Comparison of ENCODE assay signal across 1 cellular context in the genomic region with DNA sequence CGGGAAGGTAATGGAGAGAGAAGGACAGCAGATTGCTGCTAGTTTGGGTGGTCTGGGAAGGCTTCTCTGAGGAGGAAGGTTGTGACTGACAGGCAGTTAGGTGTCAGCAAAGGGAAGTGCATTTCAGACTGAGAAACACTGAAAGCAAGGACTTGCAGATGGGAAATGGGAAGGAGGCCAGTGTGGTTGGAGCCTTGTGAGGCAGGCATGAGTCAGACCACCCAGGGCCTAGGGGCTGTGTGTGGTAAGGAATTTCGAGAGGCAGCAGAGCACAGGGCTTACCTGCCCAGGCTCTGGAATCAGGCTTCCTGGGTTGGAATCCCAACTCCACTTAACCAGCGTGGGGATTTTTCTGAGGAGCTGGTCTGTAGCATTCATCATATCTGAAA.
TF ChIP-seq lines count a peak whose summit lies in the region.

No MANE protein-coding gene starts in this region.

TF ChIP-seq in GM23338, 12 proteins besides CTCF, POLR2A, EP300 and RAD21 (continued from another document):
- TF ChIP-seq, protein P1, sequence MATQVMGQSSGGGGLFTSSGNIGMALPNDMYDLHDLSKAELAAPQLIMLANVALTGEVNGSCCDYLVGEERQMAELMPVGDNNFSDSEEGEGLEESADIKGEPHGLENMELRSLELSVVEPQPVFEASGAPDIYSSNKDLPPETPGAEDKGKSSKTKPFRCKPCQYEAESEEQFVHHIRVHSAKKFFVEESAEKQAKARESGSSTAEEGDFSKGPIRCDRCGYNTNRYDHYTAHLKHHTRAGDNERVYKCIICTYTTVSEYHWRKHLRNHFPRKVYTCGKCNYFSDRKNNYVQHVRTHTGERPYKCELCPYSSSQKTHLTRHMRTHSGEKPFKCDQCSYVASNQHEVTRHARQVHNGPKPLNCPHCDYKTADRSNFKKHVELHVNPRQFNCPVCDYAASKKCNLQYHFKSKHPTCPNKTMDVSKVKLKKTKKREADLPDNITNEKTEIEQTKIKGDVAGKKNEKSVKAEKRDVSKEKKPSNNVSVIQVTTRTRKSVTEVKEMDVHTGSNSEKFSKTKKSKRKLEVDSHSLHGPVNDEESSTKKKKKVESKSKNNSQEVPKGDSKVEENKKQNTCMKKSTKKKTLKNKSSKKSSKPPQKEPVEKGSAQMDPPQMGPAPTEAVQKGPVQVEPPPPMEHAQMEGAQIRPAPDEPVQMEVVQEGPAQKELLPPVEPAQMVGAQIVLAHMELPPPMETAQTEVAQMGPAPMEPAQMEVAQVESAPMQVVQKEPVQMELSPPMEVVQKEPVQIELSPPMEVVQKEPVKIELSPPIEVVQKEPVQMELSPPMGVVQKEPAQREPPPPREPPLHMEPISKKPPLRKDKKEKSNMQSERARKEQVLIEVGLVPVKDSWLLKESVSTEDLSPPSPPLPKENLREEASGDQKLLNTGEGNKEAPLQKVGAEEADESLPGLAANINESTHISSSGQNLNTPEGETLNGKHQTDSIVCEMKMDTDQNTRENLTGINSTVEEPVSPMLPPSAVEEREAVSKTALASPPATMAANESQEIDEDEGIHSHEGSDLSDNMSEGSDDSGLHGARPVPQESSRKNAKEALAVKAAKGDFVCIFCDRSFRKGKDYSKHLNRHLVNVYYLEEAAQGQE (IDR thresholded peaks at IDR 0.05; ENCODE audit: unreplicated experiment), result no peak
- no peak for TF ChIP-seq JUNB (IDR thresholded peaks at IDR 0.05; ENCODE audit: unreplicated experiment)
- TF ChIP-seq, protein P2, sequence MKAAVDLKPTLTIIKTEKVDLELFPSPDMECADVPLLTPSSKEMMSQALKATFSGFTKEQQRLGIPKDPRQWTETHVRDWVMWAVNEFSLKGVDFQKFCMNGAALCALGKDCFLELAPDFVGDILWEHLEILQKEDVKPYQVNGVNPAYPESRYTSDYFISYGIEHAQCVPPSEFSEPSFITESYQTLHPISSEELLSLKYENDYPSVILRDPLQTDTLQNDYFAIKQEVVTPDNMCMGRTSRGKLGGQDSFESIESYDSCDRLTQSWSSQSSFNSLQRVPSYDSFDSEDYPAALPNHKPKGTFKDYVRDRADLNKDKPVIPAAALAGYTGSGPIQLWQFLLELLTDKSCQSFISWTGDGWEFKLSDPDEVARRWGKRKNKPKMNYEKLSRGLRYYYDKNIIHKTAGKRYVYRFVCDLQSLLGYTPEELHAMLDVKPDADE (IDR thresholded peaks at IDR 0.05), result no peak
- TF ChIP-seq, protein P3, sequence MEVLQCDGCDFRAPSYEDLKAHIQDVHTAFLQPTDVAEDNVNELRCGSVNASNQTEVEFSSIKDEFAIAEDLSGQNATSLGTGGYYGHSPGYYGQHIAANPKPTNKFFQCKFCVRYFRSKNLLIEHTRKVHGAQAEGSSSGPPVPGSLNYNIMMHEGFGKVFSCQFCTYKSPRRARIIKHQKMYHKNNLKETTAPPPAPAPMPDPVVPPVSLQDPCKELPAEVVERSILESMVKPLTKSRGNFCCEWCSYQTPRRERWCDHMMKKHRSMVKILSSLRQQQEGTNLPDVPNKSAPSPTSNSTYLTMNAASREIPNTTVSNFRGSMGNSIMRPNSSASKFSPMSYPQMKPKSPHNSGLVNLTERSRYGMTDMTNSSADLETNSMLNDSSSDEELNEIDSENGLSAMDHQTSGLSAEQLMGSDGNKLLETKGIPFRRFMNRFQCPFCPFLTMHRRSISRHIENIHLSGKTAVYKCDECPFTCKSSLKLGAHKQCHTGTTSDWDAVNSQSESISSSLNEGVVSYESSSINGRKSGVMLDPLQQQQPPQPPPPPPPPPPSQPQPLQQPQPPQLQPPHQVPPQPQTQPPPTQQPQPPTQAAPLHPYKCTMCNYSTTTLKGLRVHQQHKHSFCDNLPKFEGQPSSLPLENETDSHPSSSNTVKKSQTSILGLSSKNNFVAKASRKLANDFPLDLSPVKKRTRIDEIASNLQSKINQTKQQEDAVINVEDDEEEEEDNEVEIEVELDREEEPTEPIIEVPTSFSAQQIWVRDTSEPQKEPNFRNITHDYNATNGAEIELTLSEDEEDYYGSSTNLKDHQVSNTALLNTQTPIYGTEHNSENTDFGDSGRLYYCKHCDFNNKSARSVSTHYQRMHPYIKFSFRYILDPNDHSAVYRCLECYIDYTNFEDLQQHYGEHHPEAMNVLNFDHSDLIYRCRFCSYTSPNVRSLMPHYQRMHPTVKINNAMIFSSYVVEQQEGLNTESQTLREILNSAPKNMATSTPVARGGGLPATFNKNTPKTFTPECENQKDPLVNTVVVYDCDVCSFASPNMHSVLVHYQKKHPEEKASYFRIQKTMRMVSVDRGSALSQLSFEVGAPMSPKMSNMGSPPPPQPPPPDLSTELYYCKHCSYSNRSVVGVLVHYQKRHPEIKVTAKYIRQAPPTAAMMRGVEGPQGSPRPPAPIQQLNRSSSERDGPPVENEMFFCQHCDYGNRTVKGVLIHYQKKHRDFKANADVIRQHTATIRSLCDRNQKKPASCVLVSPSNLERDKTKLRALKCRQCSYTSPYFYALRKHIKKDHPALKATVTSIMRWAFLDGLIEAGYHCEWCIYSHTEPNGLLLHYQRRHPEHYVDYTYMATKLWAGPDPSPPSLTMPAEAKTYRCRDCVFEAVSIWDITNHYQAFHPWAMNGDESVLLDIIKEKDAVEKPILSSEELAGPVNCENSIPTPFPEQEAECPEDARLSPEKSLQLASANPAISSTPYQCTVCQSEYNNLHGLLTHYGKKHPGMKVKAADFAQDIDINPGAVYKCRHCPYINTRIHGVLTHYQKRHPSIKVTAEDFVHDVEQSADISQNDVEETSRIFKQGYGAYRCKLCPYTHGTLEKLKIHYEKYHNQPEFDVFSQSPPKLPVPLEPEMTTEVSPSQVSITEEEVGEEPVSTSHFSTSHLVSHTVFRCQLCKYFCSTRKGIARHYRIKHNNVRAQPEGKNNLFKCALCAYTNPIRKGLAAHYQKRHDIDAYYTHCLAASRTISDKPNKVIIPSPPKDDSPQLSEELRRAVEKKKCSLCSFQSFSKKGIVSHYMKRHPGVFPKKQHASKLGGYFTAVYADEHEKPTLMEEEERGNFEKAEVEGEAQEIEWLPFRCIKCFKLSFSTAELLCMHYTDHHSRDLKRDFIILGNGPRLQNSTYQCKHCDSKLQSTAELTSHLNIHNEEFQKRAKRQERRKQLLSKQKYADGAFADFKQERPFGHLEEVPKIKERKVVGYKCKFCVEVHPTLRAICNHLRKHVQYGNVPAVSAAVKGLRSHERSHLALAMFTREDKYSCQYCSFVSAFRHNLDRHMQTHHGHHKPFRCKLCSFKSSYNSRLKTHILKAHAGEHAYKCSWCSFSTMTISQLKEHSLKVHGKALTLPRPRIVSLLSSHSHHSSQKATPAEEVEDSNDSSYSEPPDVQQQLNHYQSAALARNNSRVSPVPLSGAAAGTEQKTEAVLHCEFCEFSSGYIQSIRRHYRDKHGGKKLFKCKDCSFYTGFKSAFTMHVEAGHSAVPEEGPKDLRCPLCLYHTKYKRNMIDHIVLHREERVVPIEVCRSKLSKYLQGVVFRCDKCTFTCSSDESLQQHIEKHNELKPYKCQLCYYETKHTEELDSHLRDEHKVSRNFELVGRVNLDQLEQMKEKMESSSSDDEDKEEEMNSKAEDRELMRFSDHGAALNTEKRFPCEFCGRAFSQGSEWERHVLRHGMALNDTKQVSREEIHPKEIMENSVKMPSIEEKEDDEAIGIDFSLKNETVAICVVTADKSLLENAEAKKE (CRISPR knock-in tag; IDR thresholded peaks at IDR 0.05), result no peak
- TF ChIP-seq NANOG (IDR thresholded peaks at IDR 0.05; ENCODE audit: borderline replicate concordance), result no peak
- no peak for TF ChIP-seq POLR2AphosphoS5 (IDR thresholded peaks at IDR 0.05; ENCODE audit: low read depth)
- TF ChIP-seq ZNF114 (CRISPR knock-in tag; IDR thresholded peaks at IDR 0.05), result no peak
- TF ChIP-seq CREB1 (CRISPR knock-in tag; IDR thresholded peaks at IDR 0.05; ENCODE audit: low read depth), result no peak
- TF ChIP-seq EZH2phosphoT487 (IDR thresholded peaks at IDR 0.05; ENCODE audit: unreplicated experiment), result no peak
- TF ChIP-seq ZNF331 (CRISPR knock-in tag; IDR thresholded peaks at IDR 0.05; ENCODE audit: low read depth), result no peak
